ENCODE assay signal across 28 cellular contexts in the genomic region with DNA sequence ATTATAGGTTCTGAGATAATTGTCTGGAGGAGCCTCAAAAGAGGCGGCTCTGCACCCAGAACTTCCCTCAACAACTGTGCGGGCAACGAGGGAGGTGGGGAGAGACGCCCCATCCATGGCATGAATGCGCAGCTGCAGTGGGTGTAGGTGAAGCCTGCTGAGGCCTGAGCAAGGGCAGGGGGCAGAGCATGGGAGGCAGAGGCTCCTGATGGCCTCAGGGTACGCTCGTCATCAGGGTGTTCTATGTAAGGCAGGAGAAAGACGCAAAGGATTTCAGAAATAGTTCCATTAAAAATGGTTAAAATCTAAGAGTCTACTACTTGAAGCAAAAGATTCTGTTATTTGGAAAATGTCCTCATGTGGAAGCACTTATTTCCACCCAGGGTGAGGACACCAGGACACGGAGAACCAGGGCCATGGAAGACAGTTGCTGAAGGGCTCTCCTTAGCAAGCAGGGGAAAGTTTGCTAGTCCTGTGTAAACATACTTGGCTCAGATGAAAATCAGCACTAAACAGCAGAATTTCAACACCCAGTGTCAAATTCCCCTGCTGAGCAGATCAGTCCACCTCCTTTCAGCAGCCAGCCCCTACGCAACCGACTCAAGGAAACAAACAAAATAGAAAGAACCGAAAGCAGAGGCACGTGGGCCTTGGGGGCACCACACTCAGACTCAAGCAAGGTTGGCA. TPM values are rescaled to one million over a fixed set of nuclear protein-coding genes. Genes with fewer than 3 reads are reported as not detected.
A peak's percentile ranks its signal among the peaks of the same experiment; 100 is the strongest.
DNase-seq lines count a peak whose midpoint lies in the region; ATAC-seq and TF ChIP-seq lines count a peak whose summit lies in the region.
"Had no signal": no experiment of that assay in that cellular context is flagged by ENCODE, and none has a peak within 500 bp of the region (broad histone marks: within the 10 kb centered on the region; RNA-seq: fewer than 3 reads in every experiment).

No MANE protein-coding gene starts in this region.

- H3K9ac ChIP-seq in DND-41 (ENCODE audit: low read depth, low read length) (no peak overlapping the region), trophoblast cell (ENCODE audit: low read length) (no peak overlapping the region)
- H3K9ac ChIP-seq: KMS-11 had no signal

- H3K27ac ChIP-seq in DND-41 (ENCODE audit: low read length) (no peak overlapping the region), PC-9 (no peak overlapping the region), hepatocyte (no peak overlapping the region), trophoblast cell (ENCODE audit: low read depth, low read length) (no peak overlapping the region), tibial artery (no peak overlapping the region)
- H3K27ac ChIP-seq: coronary artery, KMS-11, neutrophil, SK-N-MC had no signal

- H3K4me2 ChIP-seq in DND-41 (ENCODE audit: insufficient read depth, low read length) (no peak overlapping the region), PC-9 (peak overlapping the region; percentile 53), hepatocyte (no peak overlapping the region), trophoblast cell (ENCODE audit: low read length) (no peak overlapping the region)
- H3K4me2 ChIP-seq: KMS-11 had no signal

- H2BK12ac ChIP-seq in trophoblast cell (ENCODE audit: low read length): no peak overlapping the region

- BruUV-seq in PC-9 (replicated peaks; lab: Mats Ljungman, UMichigan): no TSS peak

- POLR2A ChIA-PET in PC-9 (lab: Charles Lee; ENCODE audit: unreplicated experiment): no interaction called here

- H4K8ac ChIP-seq in trophoblast cell (ENCODE audit: low read depth, low read length): no peak overlapping the region

- H3K4me1 ChIP-seq in DND-41 (ENCODE audit: insufficient read depth, low read length) (no peaks in the 10 kb centered on the region), PC-9 (replicated peaks; ENCODE audit: insufficient read depth) (peaks cover 11% of the 10 kb centered on the region), hepatocyte (ENCODE audit: insufficient read depth) (no peaks in the 10 kb centered on the region), trophoblast cell (ENCODE audit: control insufficient read depth in 1 of 2, insufficient read depth in 2 of 2, low read length in 2 of 2) (no peaks in the 10 kb centered on the region), tibial artery (no peaks in the 10 kb centered on the region)

- H2AK5ac ChIP-seq in trophoblast cell (ENCODE audit: low read length): no peak overlapping the region

- CTCF ChIA-PET in PC-9 (lab: Charles Lee): no interaction called here

- H3K23ac ChIP-seq in trophoblast cell (ENCODE audit: low read length): no peak overlapping the region

- H3K27me3 ChIP-seq in DND-41 (ENCODE audit: insufficient read depth, low read length, poor library complexity) (no peaks in the 10 kb centered on the region), PC-9 (ENCODE audit: insufficient read depth, low read depth) (peaks cover 54% of the 10 kb centered on the region), hepatocyte (no peaks in the 10 kb centered on the region), trophoblast cell (ENCODE audit: insufficient read depth, low read length) (no peaks in the 10 kb centered on the region), tibial artery (peaks cover 0 to 5% of the 10 kb centered on the region in 2 donors)

- H4K91ac ChIP-seq in trophoblast cell (ENCODE audit: low read depth, low read length): no peak overlapping the region

- peaks cover 5% of the 10 kb centered on the region; the same call in 1 of the 2 replicates for H3F3A ChIP-seq in PC-9 (ENCODE audit: insufficient read depth, low read depth)

- H2BK120ac ChIP-seq in trophoblast cell (ENCODE audit: insufficient read depth, low read length, poor library complexity): no peak overlapping the region

- TF ChIP-seq CTCF in DND-41 (IDR thresholded peaks at IDR 0.05; ENCODE audit: borderline replicate concordance, extremely low read depth, low read length, poor library complexity, severe bottlenecking): no peak
- no peak for TF ChIP-seq CTCF in PC-9 (conservative IDR thresholded peaks at IDR 0.05)
- no peak for TF ChIP-seq CTCF in hepatocyte (IDR thresholded peaks at IDR 0.05; ENCODE audit: poor library complexity)
- no peak for TF ChIP-seq CTCF in tibial artery (IDR thresholded peaks at IDR 0.05)

- DNase-seq in DND-41: no peak
- peak in 1 of 2 experiments; percentile 73 for DNase-seq in PC-9
- DNase-seq in hepatocyte (ENCODE audit: low spot score): peak; percentile 45
- peak; percentile 95 to 97 for DNase-seq in trophoblast cell
- no peak for DNase-seq in tibial artery
- DNase-seq in DMS79 (lab: John Stamatoyannopoulos, UW): no peak
- DNase-seq: activated gamma-delta T cell; activated naive CD8-positive, alpha-beta T cell treated with anti-CD3 and anti-CD28 coated beads for 36 hours; activated T-cell treated with anti-CD3 and anti-CD28 coated beads, Interleukin-2, amount 50 U/mL, for 4 hours; aorta; C1 segment of cervical spinal cord; COR-L47; DMS53; effector CD8-positive, alpha-beta T cell; GDM1; MM.1S; NCI-H1417; NCI-H2029; NCI-H69; posterior cingulate gyrus; right cardiac atrium; stimulated activated CD4-positive, alpha-beta T cell treated with anti-CD3 and anti-CD28 coated beads, Interleukin-1b, Interleukin-23, amount 100 ng/mL, for 48 hours; stimulated activated naive CD8-positive, alpha-beta T cell treated with anti-CD3 and anti-CD28 coated beads, Interleukin-15, amount 100 ng/mL, for 72 hours had no signal

- 74% methylated on average over 13 of the region's 13 CpGs for WGBS in hepatocyte (ENCODE audit: low lambda C conversion rate, missing lambda C conversion rate)
- WGBS in trophoblast cell (ENCODE audit: extremely low coverage, insufficient coverage, insufficient read length): no CpG with 5 or more reads among the region's 13 CpGs

- H3K4ac ChIP-seq in trophoblast cell (ENCODE audit: low read depth, low read length): no peak overlapping the region

- H3K14ac ChIP-seq in trophoblast cell (ENCODE audit: low read length): no peak overlapping the region

- no peak overlapping the region for H4K12ac ChIP-seq in trophoblast cell (ENCODE audit: low read depth, low read length)

- H3K9me2 ChIP-seq in PC-9 (ENCODE audit: insufficient read depth) (no peaks in the 10 kb centered on the region), hepatocyte (replicated peaks; ENCODE audit: insufficient read depth) (no peaks in the 10 kb centered on the region)

- H3K79me2 ChIP-seq in DND-41 (ENCODE audit: insufficient read depth, low read length) (no peaks in the 10 kb centered on the region), PC-9 (ENCODE audit: low read depth) (no peaks in the 10 kb centered on the region), hepatocyte (no peaks in the 10 kb centered on the region), trophoblast cell (ENCODE audit: control insufficient read depth, insufficient read depth, low read length, poor library complexity) (no peaks in the 10 kb centered on the region)

- H3K9me3 ChIP-seq in DND-41 (ENCODE audit: insufficient read depth, low read length, severe bottlenecking): no peaks in the 10 kb centered on the region
- no peaks in the 10 kb centered on the region for H3K9me3 ChIP-seq in PC-9 (ENCODE audit: insufficient read depth, low read depth)
- no peaks in the 10 kb centered on the region for H3K9me3 ChIP-seq in hepatocyte (ENCODE audit: low read depth)
- peaks cover 2% of the 10 kb centered on the region for H3K9me3 ChIP-seq in trophoblast cell (ENCODE audit: insufficient read depth, low read depth, low read length)
- H3K9me3 ChIP-seq in tibial artery: no peaks in the 10 kb centered on the region
- H3K9me3 ChIP-seq: neutrophil had no signal

- H4K20me1 ChIP-seq in DND-41 (ENCODE audit: insufficient read depth, low read length): no peaks in the 10 kb centered on the region
- H4K20me1 ChIP-seq in PC-9 (ENCODE audit: insufficient read depth): no peaks in the 10 kb centered on the region
- H4K20me1 ChIP-seq in hepatocyte (ENCODE audit: insufficient read depth, poor library complexity, severe bottlenecking): no peaks in the 10 kb centered on the region

- H2AFZ ChIP-seq in DND-41 (ENCODE audit: low read depth, low read length): no peak overlapping the region
- H2AFZ ChIP-seq in PC-9: no peak overlapping the region
- no peak overlapping the region for H2AFZ ChIP-seq in hepatocyte
- no peak overlapping the region for H2AFZ ChIP-seq in trophoblast cell (ENCODE audit: insufficient read depth, low read length, poor library complexity)

- no peaks in the 10 kb centered on the region for H3K79me1 ChIP-seq in trophoblast cell (ENCODE audit: low read length)

- no peak overlapping the region for H2BK5ac ChIP-seq in trophoblast cell (ENCODE audit: low read depth, low read length, poor library complexity)

- H3K4me3 ChIP-seq in DND-41 (ENCODE audit: low read depth in 1 of 2, low read length in 2 of 2): no peak overlapping the region
- H3K4me3 ChIP-seq in PC-9: no peak overlapping the region
- no peak overlapping the region for H3K4me3 ChIP-seq in hepatocyte
- H3K4me3 ChIP-seq in trophoblast cell (ENCODE audit: low read depth, low read length): no peak overlapping the region
- no peak overlapping the region for H3K4me3 ChIP-seq in tibial artery
- H3K4me3 ChIP-seq: coronary artery, SK-N-MC had no signal

- intact Hi-C loops in PC-9 (cut with micrococcal nuclease; ENCODE audit: unreplicated experiment) (no loop called here), tibial artery (cut with DNase I; ENCODE audit: low total_unique reads) (no loop called here)

- no peak overlapping the region for H3K18ac ChIP-seq in trophoblast cell (ENCODE audit: low read length)

- ATAC-seq in DND-41 (ENCODE audit: insufficient read depth, low read depth): 0 out of 3 replicates have a peak, but pooled peaks have one; percentile 13
- ATAC-seq in GM21423 (IDR thresholded peaks at IDR 0.05; ENCODE audit: unreplicated experiment): no peak
- ATAC-seq: activated T-cell treated with anti-CD3 and anti-CD28 coated beads, Interleukin-2, amount 50 U/mL, for 4 hours; right cardiac atrium; stimulated activated naive CD8-positive, alpha-beta T cell treated with anti-CD3 and anti-CD28 coated beads, Interleukin-15, amount 100 ng/mL, for 72 hours had no signal

- peaks cover 4% of the 10 kb centered on the region; the same call in 1 of the 2 replicates for H3K36me3 ChIP-seq in DND-41 (ENCODE audit: insufficient read depth, low read length)
- no peaks in the 10 kb centered on the region for H3K36me3 ChIP-seq in PC-9 (ENCODE audit: low read depth)
- H3K36me3 ChIP-seq in hepatocyte (replicated peaks; ENCODE audit: insufficient read depth, low read depth): no peaks in the 10 kb centered on the region
- H3K36me3 ChIP-seq in trophoblast cell (ENCODE audit: control insufficient read depth in 1 of 2, insufficient read depth in 2 of 2, low read length in 2 of 2): no peaks in the 10 kb centered on the region
- peaks cover 0 to 3% (median 0%) of the 10 kb centered on the region in 3 donors for H3K36me3 ChIP-seq in tibial artery
- H3K36me3 ChIP-seq: neutrophil had no signal

RNA-seq across cellular contexts. Expression of gene INSIG1, which starts 18.9 kb away (rescaled TPM):
- total RNA-seq in PC-9 (2021) (75.7 and 103 TPM in 2 replicates), hepatocyte (305 and 326 TPM in 2 replicates)
- 152 and 196 TPM in 2 replicates for polyA plus RNA-seq in hepatocyte
- 182 and 192 TPM in 2 replicates for polyA plus RNA-seq in trophoblast cell (2013)

Comparison
In these comparisons a context has a peak if more than half of its experiments do, and no peak if none do; other contexts are left out.
1. DNase-seq: peak in hepatocyte (single experiment) and trophoblast cell (2 of 2); none in DND-41 (single experiment), tibial artery (0 of 2) and DMS79 (single experiment).